In genomic region chr17:2397247-2398171, GRCh38 we compare ENCODE assay signal across 8 cellular contexts.
DNase-seq lines count a peak whose midpoint lies in the region; ATAC-seq and TF ChIP-seq lines count a peak whose summit lies in the region.

No MANE protein-coding gene starts in this region.

- no peak for ATAC-seq in GM21528 (IDR thresholded peaks at IDR 0.05; ENCODE audit: low FRiP score, unreplicated experiment)

- H3K9me3 ChIP-seq in ES-I3 (ENCODE audit: control insufficient read depth, insufficient read depth, low read length) (no peaks in the 10 kb centered on the region), SK-N-MC (ENCODE audit: low read depth, low read length) (no peaks in the 10 kb centered on the region)

- no peak for DNase-seq in SK-N-MC (ENCODE audit: low read depth, low spot score)
- DNase-seq in fibroblast of pulmonary artery (ENCODE audit: low read depth): no peak
- DNase-seq in retinal pigment epithelial cell (ENCODE audit: low read depth): no peak
- no peak for DNase-seq in NCI-H510A (lab: John Stamatoyannopoulos, UW)
- DNase-seq in NOMO-1 treated with dmso at 0.1 percent for 144 hours (lab: John Stamatoyannopoulos, UW; ENCODE audit: unreplicated experiment): no peak
- DNase-seq in Kasumi-1 (lab: John Stamatoyannopoulos, UW): no peak

- no peaks in the 10 kb centered on the region for H3K36me3 ChIP-seq in ES-I3 (ENCODE audit: insufficient read depth, low read length)
- no peaks in the 10 kb centered on the region for H3K36me3 ChIP-seq in SK-N-MC (ENCODE audit: insufficient read depth, low read length)

- no peak for TF ChIP-seq CTCF in fibroblast of pulmonary artery (IDR thresholded peaks at IDR 0.05; ENCODE audit: low read length, missing control alignments)
- no peak for TF ChIP-seq CTCF in retinal pigment epithelial cell (conservative IDR thresholded peaks at IDR 0.05; ENCODE audit: low read depth, low read length)

- H3K9ac ChIP-seq in ES-I3 (ENCODE audit: low read depth, low read length) (peak overlapping the region; percentile 37), SK-N-MC (ENCODE audit: insufficient read length) (peak overlapping the region; percentile 19)

- peak overlapping the region; percentile 89 for H3K27ac ChIP-seq in SK-N-MC

- peaks cover 22% of the 10 kb centered on the region for H3K4me1 ChIP-seq in ES-I3 (ENCODE audit: insufficient read depth, low read length)

- H3K4me3 ChIP-seq in SK-N-MC: peak overlapping the region; percentile 70
- peak overlapping the region; percentile 36 for H3K4me3 ChIP-seq in fibroblast of pulmonary artery (replicated peaks; ENCODE audit: low read depth, low read length)
- H3K4me3 ChIP-seq in retinal pigment epithelial cell (ENCODE audit: low read length): peak overlapping the region; percentile 12

Comparison
In these comparisons a context has a peak if more than half of its experiments do, and no peak if none do; other contexts are left out.
1. H3K4me3 ChIP-seq: peak in every context shown above with its lines; median percentile 70 in SK-N-MC; 36 in fibroblast of pulmonary artery; 12 in retinal pigment epithelial cell.